Comparison of ENCODE assay signal across 12 cellular contexts in genomic region chr17:43316522-43317142, GRCh38.
DNase-seq lines count a peak whose midpoint lies in the region; ATAC-seq, FAIRE-seq and TF ChIP-seq lines count a peak whose summit lies in the region.
"Had no signal": no experiment of that assay in that cellular context is flagged by ENCODE, and none has a peak within 500 bp of the region (broad histone marks: within the 10 kb centered on the region; RNA-seq: fewer than 3 reads in every experiment).

No MANE protein-coding gene starts in this region.

- peak overlapping the region; percentile 47 for H3K27ac ChIP-seq in thymus (ENCODE audit: low read depth)
- H3K27ac ChIP-seq: thoracic aorta had no signal

- H3K27ac Mint-ChIP-seq in activated CD8-positive, alpha-beta memory T cell treated with anti-CD3 and anti-CD28 coated beads, Interleukin-2, amount 10 ng/mL, durations not matched to agents 7 days and 5 days: peak overlapping the region; percentile 64

- ATAC-seq in activated CD8-positive, alpha-beta memory T cell treated with anti-CD3 and anti-CD28 coated beads, Interleukin-2, amount 10 ng/mL, durations not matched to agents 7 days and 5 days: no peak
- no peak for ATAC-seq in GM18511 (IDR thresholded peaks at IDR 0.05; ENCODE audit: unreplicated experiment)
- ATAC-seq: left colon had no signal

- peaks cover 21% of the 10 kb centered on the region for H3K4me1 Mint-ChIP-seq in activated CD8-positive, alpha-beta memory T cell treated with anti-CD3 and anti-CD28 coated beads, Interleukin-2, amount 10 ng/mL, durations not matched to agents 7 days and 5 days

- H3K27me3 ChIP-seq in thymus (ENCODE audit: control insufficient read depth, insufficient read depth): no peaks in the 10 kb centered on the region

- CTCF ChIA-PET in activated CD8-positive, alpha-beta memory T cell treated with anti-CD3 and anti-CD28 coated beads, Interleukin-2, amount 10 ng/mL, durations not matched to agents 7 days and 5 days (lab: Charles Lee): interaction anchor here (0.6 to 1.5 kb wide), 4 partner anchors 102 to 1378 kb away, joined by 3 to 7 read pairs (median 3); partner anchors contain the start of gene TMEM106A

- no peak overlapping the region for H3K4me3 ChIP-seq in thymus (ENCODE audit: low read length)
- H3K4me3 ChIP-seq: thoracic aorta had no signal

- H3K9me3 Mint-ChIP-seq in activated CD8-positive, alpha-beta memory T cell treated with anti-CD3 and anti-CD28 coated beads, Interleukin-2, amount 10 ng/mL, durations not matched to agents 7 days and 5 days (ENCODE audit: low read depth): no peaks in the 10 kb centered on the region

- no peaks in the 10 kb centered on the region for H3K4me1 ChIP-seq in thymus (ENCODE audit: control insufficient read depth, insufficient read depth, low read length)

- no peak overlapping the region for H3K4me3 Mint-ChIP-seq in activated CD8-positive, alpha-beta memory T cell treated with anti-CD3 and anti-CD28 coated beads, Interleukin-2, amount 10 ng/mL, durations not matched to agents 7 days and 5 days

- peaks cover 3% of the 10 kb centered on the region for H3K9me3 ChIP-seq in thymus (ENCODE audit: control insufficient read depth)
- H3K9me3 ChIP-seq: thoracic aorta had no signal

- no peak for TF ChIP-seq POLR2A in H54 (IDR thresholded peaks at IDR 0.05; ENCODE audit: low read depth, low read length)

- H3K36me3 ChIP-seq in thymus (ENCODE audit: control insufficient read depth, insufficient read depth): no peaks in the 10 kb centered on the region
- H3K36me3 ChIP-seq: thoracic aorta had no signal

- no peak for FAIRE-seq in H54 (lab: Jason Lieb, UNC)

- H3K36me3 Mint-ChIP-seq in activated CD8-positive, alpha-beta memory T cell treated with anti-CD3 and anti-CD28 coated beads, Interleukin-2, amount 10 ng/mL, durations not matched to agents 7 days and 5 days: peaks cover 12% of the 10 kb centered on the region

- peak; percentile 38 for DNase-seq in stimulated activated CD4-positive, alpha-beta T cell treated with anti-CD3 and anti-CD28 coated beads, Interleukin-1b, Interleukin-23, amount 100 ng/mL, for 48 hours
- no peak for DNase-seq in stimulated activated CD4-positive, alpha-beta T cell treated with anti-CD3 and anti-CD28 coated beads, Interleukin-4, amount 100 ng/mL, for 4 hours
- DNase-seq in activated CD8-positive, alpha-beta memory T cell treated with anti-CD3 and anti-CD28 coated beads, Interleukin-2, amount 10 ng/mL, durations not matched to agents 7 days and 5 days: peak; percentile 66
- DNase-seq in left kidney (ENCODE audit: low read depth, low spot score) (peak; percentile 33), H54 (ENCODE audit: insufficient read length, low spot score) (no peak), dermis blood vessel endothelial cell (no peak)
- DNase-seq: left colon, NCI-H748 treated with DMSO at 0.1 percent for 48 hours, posterior cingulate gyrus had no signal

- 67% methylated on average over 19 of the region's 19 CpGs for WGBS in thymus

- H3K27me3 Mint-ChIP-seq in activated CD8-positive, alpha-beta memory T cell treated with anti-CD3 and anti-CD28 coated beads, Interleukin-2, amount 10 ng/mL, durations not matched to agents 7 days and 5 days: no peaks in the 10 kb centered on the region

Comparison
In these comparisons a context has a peak if more than half of its experiments do, and no peak if none do; other contexts are left out.
1. DNase-seq: peak in stimulated activated CD4-positive, alpha-beta T cell treated with anti-CD3 and anti-CD28 coated beads, Interleukin-1b, Interleukin-23, amount 100 ng/mL, for 48 hours (single experiment), activated CD8-positive, alpha-beta memory T cell treated with anti-CD3 and anti-CD28 coated beads, Interleukin-2, amount 10 ng/mL, durations not matched to agents 7 days and 5 days (single experiment) and left kidney (single experiment); none in stimulated activated CD4-positive, alpha-beta T cell treated with anti-CD3 and anti-CD28 coated beads, Interleukin-4, amount 100 ng/mL, for 4 hours (0 of 2), H54 (single experiment) and dermis blood vessel endothelial cell (single experiment).